1 cellular context compared by ENCODE assay signal in genomic region chrX:29787666-29788065, GRCh38.
TF ChIP-seq lines count a peak whose summit lies in the region.

No MANE protein-coding gene starts in this region.

TF ChIP-seq in IMR-90, 13 proteins besides CTCF, POLR2A, EP300 and RAD21 (continued from another document):
- TF ChIP-seq MAZ (IDR thresholded peaks at IDR 0.05; ENCODE audit: borderline replicate concordance, low read depth, low read length) (no peak), USF2 (IDR thresholded peaks at IDR 0.05; ENCODE audit: low read depth, low read length) (no peak), FOS (IDR thresholded peaks at IDR 0.05; ENCODE audit: low read depth, low read length) (no peak), RFX5 (IDR thresholded peaks at IDR 0.05; ENCODE audit: low read depth, low read length) (no peak), RCOR1 (IDR thresholded peaks at IDR 0.05; ENCODE audit: insufficient replicate concordance, low read length) (no peak), ELK1 (IDR thresholded peaks at IDR 0.05; ENCODE audit: borderline replicate concordance, low read depth, low read length) (no peak), CHD1 (IDR thresholded peaks at IDR 0.05; ENCODE audit: low read depth, low read length) (no peak), SMC3 (IDR thresholded peaks at IDR 0.05; ENCODE audit: low read depth, low read length) (no peak), BHLHE40 (IDR thresholded peaks at IDR 0.05; ENCODE audit: low read depth, low read length) (no peak), MXI1 (IDR thresholded peaks at IDR 0.05; ENCODE audit: borderline replicate concordance, low read depth, low read length) (no peak), CEBPB (IDR thresholded peaks at IDR 0.05; ENCODE audit: low read depth, low read length) (no peak), NFE2L2 (IDR thresholded peaks at IDR 0.05; ENCODE audit: low read depth, low read length) (no peak)
TF ChIP-seq in IMR-90: peak in this region for 0.
